ENCODE assay signal across 8 cellular contexts in genomic region chr3:194203482-194204035, GRCh38.
DNase-seq lines count a peak whose midpoint lies in the region; ATAC-seq lines count a peak whose summit lies in the region.

No MANE protein-coding gene starts in this region.

- peaks cover 21% of the 10 kb centered on the region for H3K27me3 ChIP-seq in CD4-positive, CD25-positive, alpha-beta regulatory T cell (ENCODE audit: control insufficient read depth, insufficient read depth, low read length)
- peaks cover 44% of the 10 kb centered on the region for H3K27me3 ChIP-seq in mononuclear cell (ENCODE audit: insufficient read depth, low read length)

- ATAC-seq in CD4-positive, CD25-positive, alpha-beta regulatory T cell (ENCODE audit: low read depth in 2 of 2) = peak; percentile 73 to 77
- peak; percentile 40 for ATAC-seq in HG02642 (IDR thresholded peaks at IDR 0.05; ENCODE audit: poor library complexity, unreplicated experiment)

- peak in 2 of 3 donors; percentile 27 to 74 for DNase-seq in CD4-positive, CD25-positive, alpha-beta regulatory T cell
- peak; percentile 40 to 41 for DNase-seq in activated T-cell treated with anti-CD3 and anti-CD28 coated beads, Interleukin-2, amount 50 U/mL, for 48 hours
- DNase-seq in ureter (ENCODE audit: low spot score) (no peak), DMS114 treated with DMSO at 0.1 percent for 48 hours (lab: John Stamatoyannopoulos, UW; ENCODE audit: unreplicated experiment) (no peak), SHP77 treated with DMSO at 0.1 percent for 48 hours (lab: John Stamatoyannopoulos, UW) (no peak), EL (no peak)

- H3K36me3 Mint-ChIP-seq in CD4-positive, CD25-positive, alpha-beta regulatory T cell = peaks cover 3% of the 10 kb centered on the region

- peak overlapping the region; percentile 85 to 89 (median 88) for H3K4me3 Mint-ChIP-seq in CD4-positive, CD25-positive, alpha-beta regulatory T cell

- H3K4me1 ChIP-seq in CD4-positive, CD25-positive, alpha-beta regulatory T cell (ENCODE audit: control insufficient read depth, insufficient read depth, low read length, poor library complexity, severe bottlenecking) = peaks cover 11% of the 10 kb centered on the region
- H3K4me1 ChIP-seq in mononuclear cell (ENCODE audit: insufficient read depth, low read length) = peaks cover 25% of the 10 kb centered on the region

- H3K4me1 Mint-ChIP-seq in CD4-positive, CD25-positive, alpha-beta regulatory T cell = peaks cover 5 to 24% (median 12%) of the 10 kb centered on the region in 4 donors

- no peaks in the 10 kb centered on the region for H3K9me3 ChIP-seq in CD4-positive, CD25-positive, alpha-beta regulatory T cell (ENCODE audit: control insufficient read depth in 2 of 2, low read length in 2 of 2)
- H3K9me3 ChIP-seq in mononuclear cell (ENCODE audit: low read depth, low read length) = no peaks in the 10 kb centered on the region

- peak overlapping the region; percentile 75 for H3K4me3 ChIP-seq in CD4-positive, CD25-positive, alpha-beta regulatory T cell (ENCODE audit: low read depth, low read length)
- peak overlapping the region; percentile 25 for H3K4me3 ChIP-seq in mononuclear cell (ENCODE audit: low read length)

- H3K27ac Mint-ChIP-seq in CD4-positive, CD25-positive, alpha-beta regulatory T cell = no peak overlapping the region

- H3K9me3 Mint-ChIP-seq in CD4-positive, CD25-positive, alpha-beta regulatory T cell = no peaks in the 10 kb centered on the region

- peaks cover 44% of the 10 kb centered on the region for H3K27me3 Mint-ChIP-seq in CD4-positive, CD25-positive, alpha-beta regulatory T cell

- H3K36me3 ChIP-seq in CD4-positive, CD25-positive, alpha-beta regulatory T cell (ENCODE audit: control insufficient read depth, insufficient read depth, low read length) = no peaks in the 10 kb centered on the region

- no peak overlapping the region for H3K27ac ChIP-seq in CD4-positive, CD25-positive, alpha-beta regulatory T cell (ENCODE audit: insufficient read depth, low read length, poor library complexity, severe bottlenecking)

Comparison
In these comparisons a context has a peak if more than half of its experiments do, and no peak if none do; other contexts are left out.
1. DNase-seq: peak in CD4-positive, CD25-positive, alpha-beta regulatory T cell (2 of 3) and activated T-cell treated with anti-CD3 and anti-CD28 coated beads, Interleukin-2, amount 50 U/mL, for 48 hours (2 of 2); none in ureter (single experiment), DMS114 treated with DMSO at 0.1 percent for 48 hours (single experiment), SHP77 treated with DMSO at 0.1 percent for 48 hours (single experiment) and EL (single experiment).